In genomic region chr15:87752250-87752951, GRCh38 we compare ENCODE assay signal across 9 cellular contexts.
A peak's percentile ranks its signal among the peaks of the same experiment; 100 is the strongest.
DNase-seq lines count a peak whose midpoint lies in the region; ATAC-seq and TF ChIP-seq lines count a peak whose summit lies in the region.
"Had no signal": no experiment of that assay in that cellular context is flagged by ENCODE, and none has a peak within 500 bp of the region (broad histone marks: within the 10 kb centered on the region; RNA-seq: fewer than 3 reads in every experiment).

No MANE protein-coding gene starts in this region.

- in situ Hi-C loops in ACHN (cut with HindIII; ENCODE audit: low pct_ligation_motif_present, low pct_unique_long_range_greater_than_20kb, low sequenced_read_pairs) = no loop called here

- no peak for ATAC-seq in HG03442 (IDR thresholded peaks at IDR 0.05; ENCODE audit: unreplicated experiment)

- no peak for TF ChIP-seq CTCF in HFF-Myc (IDR thresholded peaks at IDR 0.05; ENCODE audit: low read depth, low read length, missing control alignments)

- TF ChIP-seq POLR2A in erythroblast (IDR thresholded peaks at IDR 0.05; ENCODE audit: low read length) = no peak

- DNase-seq in ACHN (peak; percentile 92), HFF-Myc (ENCODE audit: extremely low read depth, low read depth) (peak; percentile 52), T1000 (lab: John Stamatoyannopoulos, UW) (peak; percentile 43), iris pigment epithelial cell (ENCODE audit: low read depth) (peak; percentile 88), erythroblast (lab: John Stamatoyannopoulos, UW) (no peak), NCI-H524 treated with DMSO at 0.1 percent for 48 hours (lab: John Stamatoyannopoulos, UW) (no peak), medulla oblongata (ENCODE audit: extremely low spot score) (no peak)
- DNase-seq: DMS79 had no signal

- no peak overlapping the region for H3K4me3 ChIP-seq in HFF-Myc (replicated peaks; ENCODE audit: low read depth, low read length)

Comparison
In these comparisons a context has a peak if more than half of its experiments do, and no peak if none do; other contexts are left out.
1. DNase-seq: peak in ACHN (single experiment), HFF-Myc (single experiment), T1000 (single experiment) and iris pigment epithelial cell (single experiment); none in erythroblast (0 of 2), NCI-H524 treated with DMSO at 0.1 percent for 48 hours (single experiment) and medulla oblongata (single experiment).